17 cellular contexts compared by ENCODE assay signal in genomic region chr11:21040615-21041014, GRCh38.
DNase-seq lines count a peak whose midpoint lies in the region; ATAC-seq and TF ChIP-seq lines count a peak whose summit lies in the region.
"Had no signal": no experiment of that assay in that cellular context is flagged by ENCODE, and none has a peak within 500 bp of the region (broad histone marks: within the 10 kb centered on the region; RNA-seq: fewer than 3 reads in every experiment).

No MANE protein-coding gene starts in this region.

- no peak overlapping the region for H3K4me3 Mint-ChIP-seq in chondrocyte (ENCODE audit: unreplicated experiment)
- H3K4me3 Mint-ChIP-seq: CD14-positive monocyte; CD4-positive, alpha-beta memory T cell; CD4-positive, CD25-positive, alpha-beta regulatory T cell; CD8-positive, alpha-beta memory T cell had no signal

- H3K27ac Mint-ChIP-seq in chondrocyte (ENCODE audit: unreplicated experiment): no peak overlapping the region
- H3K27ac Mint-ChIP-seq: CD14-positive monocyte; CD4-positive, alpha-beta memory T cell; CD4-positive, CD25-positive, alpha-beta regulatory T cell; CD8-positive, alpha-beta memory T cell had no signal

- H3K27me3 Mint-ChIP-seq in chondrocyte (ENCODE audit: low read depth): no peaks in the 10 kb centered on the region
- H3K27me3 Mint-ChIP-seq: CD4-positive, alpha-beta memory T cell; CD4-positive, CD25-positive, alpha-beta regulatory T cell; CD8-positive, alpha-beta memory T cell had no signal

- H3K4me1 Mint-ChIP-seq in chondrocyte (ENCODE audit: low read depth): no peaks in the 10 kb centered on the region
- H3K4me1 Mint-ChIP-seq: CD14-positive monocyte; CD4-positive, alpha-beta memory T cell; CD4-positive, CD25-positive, alpha-beta regulatory T cell; CD8-positive, alpha-beta memory T cell had no signal

- no peak for ATAC-seq in GM21825 (IDR thresholded peaks at IDR 0.05; ENCODE audit: unreplicated experiment)

- peak; percentile 4 for DNase-seq in COLO829 (ENCODE audit: low spot score)
- peak; percentile 16 for DNase-seq in HT1080 (ENCODE audit: low read depth)
- DNase-seq in renal cortical epithelial cell (ENCODE audit: low read depth): peak; percentile 27
- DNase-seq in chondrocyte (ENCODE audit: low spot score): no peak
- DNase-seq: 8988T; ACHN; BE2C; C1 segment of cervical spinal cord; Caco-2; Calu3; CD4-positive, alpha-beta memory T cell; CD4-positive, CD25-positive, alpha-beta regulatory T cell; CD8-positive, alpha-beta memory T cell; DMS79 treated with DMSO at 0.1 percent for 48 hours; GF-D8 had no signal

- H3K36me3 Mint-ChIP-seq in chondrocyte (ENCODE audit: low read depth): peaks cover 2% of the 10 kb centered on the region
- H3K36me3 Mint-ChIP-seq: CD14-positive monocyte; CD4-positive, alpha-beta memory T cell; CD4-positive, CD25-positive, alpha-beta regulatory T cell; CD8-positive, alpha-beta memory T cell had no signal

- TF ChIP-seq CTCF in chondrocyte (IDR thresholded peaks at IDR 0.05): no peak

- H3K9me3 Mint-ChIP-seq in chondrocyte (ENCODE audit: low read depth): peaks cover 9% of the 10 kb centered on the region
